27 cellular contexts compared by ENCODE assay signal in the genomic region with DNA sequence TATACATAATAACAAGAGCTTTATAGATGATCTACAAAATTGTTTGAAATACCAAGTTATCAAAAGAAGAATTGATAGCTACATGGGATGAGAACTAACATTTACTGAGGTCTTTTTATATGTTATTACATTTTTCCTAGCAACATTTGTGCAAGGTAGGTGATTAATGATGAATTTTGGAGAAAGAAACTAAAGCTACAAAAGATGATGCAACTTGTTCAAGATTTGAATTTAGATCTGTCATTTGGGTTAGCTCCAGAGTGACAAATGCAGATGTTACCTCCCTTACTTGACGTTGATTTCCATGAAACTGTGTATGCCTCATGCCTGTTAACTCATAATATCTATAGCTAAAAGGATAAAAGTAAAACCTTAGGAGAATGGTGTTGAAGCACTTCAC.
"Had no signal": no experiment of that assay in that cellular context is flagged by ENCODE, and none has a peak within 500 bp of the region (broad histone marks: within the 10 kb centered on the region; RNA-seq: fewer than 3 reads in every experiment).

No MANE protein-coding gene starts in this region.

- H3K27ac ChIP-seq: stomach, suprapubic skin, testis, thoracic aorta, thyroid gland, tibial artery, tibial nerve, transverse colon, upper lobe of left lung, upper lobe of right lung, uterus, vagina had no signal

- H3K27me3 ChIP-seq: stomach, suprapubic skin, testis, thyroid gland, tibial artery, tibial nerve, transverse colon, upper lobe of left lung, upper lobe of right lung, uterus, vagina had no signal

- ATAC-seq: stimulated activated effector memory CD8-positive, alpha-beta T cell treated with anti-CD3 and anti-CD28 coated beads, Interleukin-12 subunit alpha, Interleukin-12 subunit beta, amount 100 ng/mL, for 72 hours; stimulated activated memory B cell treated with anti-CD40 and anti-IgM and Interleukin-4, amounts not matched to agents 10 μg/mL and 1 μg/mL and 100 μg/mL, for 72 hours; stimulated activated naive B cell treated with anti-CD40 and anti-IgM and Interleukin-4, amounts not matched to agents 10 μg/mL and 1 μg/mL and 100 μg/mL, for 72 hours; stimulated activated naive CD8-positive, alpha-beta T cell treated with anti-CD3 and anti-CD28 coated beads, Interleukin-15, amount 100 ng/mL, for 72 hours; stimulated activated naive CD8-positive, alpha-beta T cell treated with anti-CD3 and anti-CD28 coated beads, Interleukin-15, Interleukin-2, amounts not matched to agents 100 U/mL and 50 U/mL, for 24 hours; upper lobe of right lung had no signal

- H3K36me3 ChIP-seq: stomach, suprapubic skin, thoracic aorta, thyroid gland, tibial artery, tibial nerve, transverse colon, upper lobe of left lung, upper lobe of right lung, uterus, vagina had no signal

- H3K4me1 ChIP-seq: stomach, suprapubic skin, testis, thyroid gland, tibial artery, transverse colon, upper lobe of left lung, upper lobe of right lung, uterus, vagina had no signal

- FAIRE-seq: urothelium cell line had no signal

- H3K4me3 ChIP-seq: stomach, suprapubic skin, testis, thoracic aorta, thyroid gland, tibial artery, tibial nerve, transverse colon, upper lobe of left lung, upper lobe of right lung, uterus, vagina had no signal

- H3K9me3 ChIP-seq: suprapubic skin, testis, thoracic aorta, thyroid gland, transverse colon, upper lobe of right lung, uterus, vagina had no signal

- DNase-seq: stimulated activated CD4-positive, alpha-beta T cell treated with anti-CD3 and anti-CD28 coated beads, Interleukin-2, amount 100 ng/mL, for 48 hours; stimulated activated CD4-positive, alpha-beta T cell treated with anti-CD3 and anti-CD28 coated beads, Interleukin-4, amount 100 ng/mL, for 1 hour; stimulated activated CD4-positive, alpha-beta T cell treated with anti-CD3 and anti-CD28 coated beads, Interleukin-4, amount 100 ng/mL, for 24 hours; stimulated activated CD4-positive, alpha-beta T cell treated with anti-CD3 and anti-CD28 coated beads, Interleukin-4, amount 100 ng/mL, for 4 hours; stimulated activated CD8-positive, alpha-beta memory T cell treated with anti-CD3 and anti-CD28 coated beads, Interleukin-4, amount 100 ng/mL, for 48 hours; stimulated activated naive B cell treated with anti-CD40 and anti-IgM and Interleukin-4, amounts not matched to agents 10 μg/mL and 1 μg/mL and 100 μg/mL, for 72 hours; stimulated activated naive CD4-positive, alpha-beta T cell; stimulated activated naive CD4-positive, alpha-beta T cell treated with Interleukin-2 at 50 U/mL for 16 hours; stimulated activated naive CD8-positive, alpha-beta T cell treated with anti-CD3 and anti-CD28 coated beads, Interleukin-15, amount 100 ng/mL, for 72 hours; stimulated activated naive CD8-positive, alpha-beta T cell treated with anti-CD3 and anti-CD28 coated beads, Interleukin-15, Interleukin-2, amounts not matched to agents 100 U/mL and 50 U/mL, for 24 hours; stomach; substantia nigra; testis; thyroid gland; tibial artery; transverse colon; trophoblast cell; upper lobe of left lung; upper lobe of right lung; uterus had no signal
